In genomic region chr17:33013596-33014375, GRCh38 we compare ENCODE assay signal across 15 cellular contexts. TPM values are rescaled to one million over a fixed set of nuclear protein-coding genes. Genes with fewer than 3 reads are reported as not detected.
"Had no signal": no experiment of that assay in that cellular context is flagged by ENCODE, and none has a peak within 500 bp of the region (broad histone marks: within the 10 kb centered on the region; RNA-seq: fewer than 3 reads in every experiment).

No MANE protein-coding gene starts in this region.

- H3K27ac ChIP-seq: prostate gland, transverse colon had no signal

- ATAC-seq: activated CD8-positive, alpha-beta memory T cell treated with anti-CD3 and anti-CD28 coated beads, Interleukin-2, amount 10 ng/mL, durations not matched to agents 7 days and 5 days; naive thymus-derived CD8-positive, alpha-beta T cell; right cardiac atrium had no signal

- DNase-seq: activated CD4-positive, alpha-beta T cell treated with anti-CD3 and anti-CD28 coated beads, Interleukin-2, amount 50 U/mL, for 4 hours; activated CD4-positive, CD25-positive, alpha-beta regulatory T cell treated with anti-CD3 and anti-CD28 coated beads, Interleukin-2, amount 50 U/mL, for 72 hours; activated CD8-positive, alpha-beta memory T cell treated with anti-CD3 and anti-CD28 coated beads, Interleukin-2, amount 10 ng/mL, durations not matched to agents 7 days and 5 days; activated naive CD4-positive, alpha-beta T cell treated with anti-CD3 and anti-CD28 coated beads, Interleukin-2, amount 50 U/mL, for 16 hours; activated T-cell treated with anti-CD3 and anti-CD28 coated beads, Interleukin-2, amount 50 U/mL, for 24 hours; naive thymus-derived CD8-positive, alpha-beta T cell; nucleus accumbens; right cardiac atrium; small intestine; stimulated activated CD4-positive, alpha-beta T cell treated with anti-CD3 and anti-CD28 coated beads, Interleukin-4, amount 100 ng/mL, for 24 hours; stimulated activated naive CD4-positive, alpha-beta T cell treated with Interleukin-2 at 50 U/mL for 16 hours; substantia nigra; transverse colon had no signal

RNA-seq across cellular contexts. Expression of gene SPACA3, which starts 22.1 kb away (rescaled TPM):
- polyA plus RNA-seq: esophagus; naive thymus-derived CD8-positive, alpha-beta T cell; right cardiac atrium had no signal
